Comparison of ENCODE assay signal across 8 cellular contexts in the genomic region with DNA sequence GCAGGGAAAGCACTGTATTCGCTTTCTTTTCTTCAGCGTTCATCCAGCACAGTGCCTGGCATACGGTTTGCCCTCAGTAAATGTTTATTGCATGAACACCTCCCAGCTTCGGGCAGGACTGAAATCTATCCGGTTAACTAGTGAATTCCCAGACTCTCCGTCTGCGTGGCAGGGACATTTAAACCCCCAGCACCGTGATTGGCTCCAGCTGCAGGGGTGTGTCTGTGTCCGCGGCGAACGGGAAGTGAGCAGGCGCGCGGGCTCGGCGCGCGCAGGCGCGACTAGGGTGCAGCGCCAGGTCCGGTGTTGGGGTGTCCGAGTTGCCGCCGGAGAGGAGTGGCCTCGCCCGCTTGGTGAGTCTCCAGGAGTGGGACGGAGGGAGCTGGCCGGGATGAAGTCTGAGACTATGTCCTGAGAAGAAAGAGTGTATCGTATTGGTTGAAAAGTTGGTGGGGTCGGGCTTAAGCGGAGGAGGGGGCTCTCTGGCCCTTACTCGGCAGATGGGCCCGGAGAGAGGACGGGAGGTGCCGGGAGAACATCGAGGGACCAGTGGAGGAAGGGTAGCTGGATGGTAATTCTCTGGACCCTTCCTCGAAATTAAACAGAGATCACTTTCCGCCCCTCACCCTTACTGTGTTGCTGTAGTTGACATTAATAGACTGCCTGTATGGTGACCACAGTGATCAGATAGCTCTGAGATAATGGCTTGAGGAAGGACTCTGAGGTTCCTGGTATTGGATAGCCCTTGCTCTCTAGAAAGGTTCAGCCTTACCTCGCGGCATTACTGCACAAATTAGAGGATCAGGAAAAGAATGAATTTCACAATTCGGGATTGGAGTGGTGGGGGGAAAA. TPM values are rescaled to one million over a fixed set of nuclear protein-coding genes. Genes with fewer than 3 reads are reported as not detected.
DNase-seq lines count a peak whose midpoint lies in the region; ATAC-seq, FAIRE-seq and TF ChIP-seq lines count a peak whose summit lies in the region.

Gene SNAP23, plus strand, starts transcription at position 274 of the 852 bp plus-strand sequence. CDS start 16,213 bp downstream, outside the sequence.

- H2BK5ac ChIP-seq in H1 (ENCODE audit: low read depth, low read length): peak within 1 kb of the TSS; percentile 60; the same call in 1 of the 2 replicates

- H3K27ac ChIP-seq in CD8-positive, alpha-beta memory T cell (ENCODE audit: low read depth, low read length): peak within 1 kb of the TSS; percentile 74
- peak within 1 kb of the TSS; percentile 39; the same call in 1 of the 2 replicates for H3K27ac ChIP-seq in H1 (ENCODE audit: low read depth, low read length)

- H3K36me3 ChIP-seq in CD8-positive, alpha-beta memory T cell (ENCODE audit: insufficient read depth, low read length): no peaks in the 10 kb centered on the region
- no peaks in the 10 kb centered on the region for H3K36me3 ChIP-seq in H1 (ENCODE audit: control insufficient read depth in 2 of 4, insufficient read depth in 4 of 4, low read length in 3 of 4)

- no peaks in the 10 kb centered on the region for H3K27me3 ChIP-seq in CD8-positive, alpha-beta memory T cell (ENCODE audit: insufficient read depth, low read length, poor library complexity, severe bottlenecking)
- H3K27me3 ChIP-seq in H1 (replicated peaks in 1 of 4; ENCODE audit: control insufficient read depth in 3 of 4, extremely low read depth in 1 of 4, insufficient read depth in 3 of 4, low read length in 3 of 4): no peaks in the 10 kb centered on the region

- H4K91ac ChIP-seq in H1 (replicated peaks; ENCODE audit: insufficient read length, low read length): no peak within 1 kb of the TSS

- peak within 1 kb of the TSS; percentile 87 for H3K56ac ChIP-seq in H1 (replicated peaks; ENCODE audit: insufficient read length, low read depth, low read length)

- peaks cover 7% of the 10 kb centered on the region; the same call in 1 of the 2 replicates for H3K23me2 ChIP-seq in H1 (ENCODE audit: low read depth, low read length)

- H3K4me3 Mint-ChIP-seq in CD8-positive, alpha-beta memory T cell: peak within 1 kb of the TSS; percentile 92 to 100 (median 98)
- H3K4me3 Mint-ChIP-seq in memory B cell: peak within 1 kb of the TSS; percentile 99

- no peak within 1 kb of the TSS for H2BK15ac ChIP-seq in H1 (ENCODE audit: low read length)

- no peak within 1 kb of the TSS for H2BK12ac ChIP-seq in H1 (ENCODE audit: low read depth, low read length)

- no peak for FAIRE-seq in H1 (lab: Jason Lieb, UNC)

- H2BK120ac ChIP-seq in H1 (replicated peaks; ENCODE audit: low read depth, low read length): no peak within 1 kb of the TSS

- H2AK5ac ChIP-seq in H1 (ENCODE audit: low read depth, low read length): no peak within 1 kb of the TSS

- peaks cover 43% of the 10 kb centered on the region for H3K4me1 ChIP-seq in CD8-positive, alpha-beta memory T cell (ENCODE audit: insufficient read depth, low read length)
- H3K4me1 ChIP-seq in H1 (replicated peaks in 1 of 4; ENCODE audit: control insufficient read depth in 3 of 4, insufficient read depth in 4 of 4, low read length in 3 of 4): peaks cover 0 to 5% (median 1%) of the 10 kb centered on the region in 4 experiments; a peak in 4 of 7 replicates

- no peaks in the 10 kb centered on the region for H3K9me3 ChIP-seq in CD8-positive, alpha-beta memory T cell (ENCODE audit: low read length)
- H3K9me3 ChIP-seq in H1 (ENCODE audit: insufficient read depth in 2 of 2, low read depth in 1 of 2, low read length in 1 of 2): no peaks in the 10 kb centered on the region

- peak; percentile 45 to 67 for TF ChIP-seq POLR2A in H1 (IDR thresholded peaks at IDR 0.05; ENCODE audit: control extremely low read depth in 1 of 2, low read depth in 2 of 2, low read length in 2 of 2)

- H4K20me1 ChIP-seq in H1 (replicated peaks in 1 of 2; ENCODE audit: control insufficient read depth in 1 of 2, insufficient read depth in 2 of 2, low read length in 2 of 2): peaks cover 0 to 1% of the 10 kb centered on the region in 2 experiments

- WGBS in H1 (ENCODE audit: extremely low coverage in 1 of 2, insufficient coverage in 1 of 2, insufficient read length in 1 of 2, insufficient replicate concordance in 2 of 2, low coverage in 1 of 2, low lambda C conversion rate in 2 of 2, missing lambda C conversion rate in 1 of 2), 2 experiments: 4% methylated on average over 36 of the region's 43 CpGs; no CpG with 5 or more reads in 1 of the 2 experiments

- peak within 1 kb of the TSS; percentile 66 to 89 (median 80) for H3K9ac ChIP-seq in H1 (replicated peaks in 1 of 4; ENCODE audit: extremely low read depth in 1 of 4, low read depth in 3 of 4, low read length in 3 of 4)

- peak within 1 kb of the TSS; percentile 61 to 78 for H3K4me2 ChIP-seq in H1 (ENCODE audit: insufficient read depth in 1 of 2, low read depth in 2 of 2, low read length in 2 of 2)

- H3K14ac ChIP-seq in H1 (ENCODE audit: insufficient read length): no peak within 1 kb of the TSS

- DNase-seq in CD8-positive, alpha-beta memory T cell: peak; percentile 76 to 90 (median 81)
- DNase-seq in HT1080 (ENCODE audit: low read depth) (peak; percentile 94), NOMO-1 treated with dmso at 0.1 percent for 144 hours (lab: John Stamatoyannopoulos, UW; ENCODE audit: unreplicated experiment) (peak; percentile 91), H1 (ENCODE audit: low read depth in 1 of 2, low spot score in 2 of 2) (peak; percentile 76 to 90), memory B cell (ENCODE audit: low spot score in 2 of 2) (peak; percentile 64 to 71)
- peak; percentile 51 to 69 (median 67) for DNase-seq in activated CD8-positive, alpha-beta memory T cell treated with anti-CD3 and anti-CD28 coated beads for 48 hours (ENCODE audit: low read depth in 2 of 3, low spot score in 2 of 3)
- DNase-seq in stimulated activated CD8-positive, alpha-beta memory T cell treated with anti-CD3 and anti-CD28 coated beads, Interleukin-12 subunit alpha, Interleukin-12 subunit beta, amount 100 ng/mL, for 1 hour (ENCODE audit: low read depth): peak; percentile 66

- no peak within 1 kb of the TSS for H2BK20ac ChIP-seq in H1 (ENCODE audit: low read length)

- peak within 1 kb of the TSS; percentile 99 for H3K4me3 ChIP-seq in CD8-positive, alpha-beta memory T cell (ENCODE audit: low read length)
- peak within 1 kb of the TSS; percentile 71 to 98 (median 88) for H3K4me3 ChIP-seq in H1 (ENCODE audit: extremely low read depth in 1 of 4, insufficient read depth in 2 of 4, low read depth in 3 of 4, low read length in 4 of 4)

- H3K79me1 ChIP-seq in H1 (ENCODE audit: low read depth, low read length): no peaks in the 10 kb centered on the region

- CTCF ChIA-PET in CD8-positive, alpha-beta memory T cell (lab: Charles Lee): interaction anchor here (1.0 to 1.5 kb wide), 2 partner anchors 11 to 19 kb away, joined by 3 to 4 read pairs; no protein-coding TSS in a partner anchor
- CTCF ChIA-PET in H1 (lab: Charles Lee; ENCODE audit: partially characterized antibody): interaction anchor here (0.6 to 1.0 kb wide), 2 partner anchors 30 to 70 kb away, joined by 3 to 7 read pairs; no protein-coding TSS in a partner anchor

- POLR2A ChIA-PET in CD8-positive, alpha-beta memory T cell (lab: Charles Lee): interaction anchor here (1.3 kb wide), 1 partner anchor 53 kb away, joined by 4 read pairs; the partner anchor contains the start of genes HAUS2 and LRRC57
- POLR2A ChIA-PET in H1 (lab: Charles Lee; ENCODE audit: partially characterized antibody): interaction anchor here (0.7 to 2.0 kb wide), 9 partner anchors 9 to 222 kb away, joined by 3 to 9 read pairs (median 4); partner anchors contain the start of genes GANC and TMEM87A

- peak within 1 kb of the TSS; percentile 74; the same call in 1 of the 2 replicates for H4K8ac ChIP-seq in H1 (ENCODE audit: extremely low read depth, insufficient read depth, low read length)

- no peak within 1 kb of the TSS for H3K4ac ChIP-seq in H1 (replicated peaks; ENCODE audit: insufficient read length, low read depth, low read length)

- no peak for TF ChIP-seq RAD21 in H1 (IDR thresholded peaks at IDR 0.05 in 1 of 2, conservative IDR thresholded peaks at IDR 0.05 in 1 of 2; ENCODE audit: low read depth in 2 of 2, low read length in 2 of 2)

- H3K9me3 Mint-ChIP-seq in CD8-positive, alpha-beta memory T cell: no peaks in the 10 kb centered on the region
- H3K9me3 Mint-ChIP-seq in memory B cell: no peaks in the 10 kb centered on the region

- TF ChIP-seq EP300 in H1 (IDR thresholded peaks at IDR 0.05; ENCODE audit: borderline replicate concordance in 1 of 2, low read depth in 2 of 2, low read length in 2 of 2): no peak

- no peak; a peak in 1 of 4 replicates for TF ChIP-seq CTCF in H1 (IDR thresholded peaks at IDR 0.05; ENCODE audit: control extremely low read depth in 1 of 3, insufficient read depth in 1 of 3, low read depth in 1 of 3, low read length in 3 of 3)

- peak within 1 kb of the TSS; percentile 90 to 99 (median 96) for H3K27ac Mint-ChIP-seq in CD8-positive, alpha-beta memory T cell
- peak within 1 kb of the TSS; percentile 92 for H3K27ac Mint-ChIP-seq in memory B cell

- peaks cover 0 to 27% (median 0%) of the 10 kb centered on the region in 3 donors for H3K36me3 Mint-ChIP-seq in CD8-positive, alpha-beta memory T cell
- H3K36me3 Mint-ChIP-seq in memory B cell: peaks cover 4% of the 10 kb centered on the region

- no peaks in the 10 kb centered on the region for H3K27me3 Mint-ChIP-seq in CD8-positive, alpha-beta memory T cell
- H3K27me3 Mint-ChIP-seq in memory B cell: no peaks in the 10 kb centered on the region

- peak within 1 kb of the TSS; percentile 53 for H3K18ac ChIP-seq in H1 (ENCODE audit: extremely low read depth, low read length)

- H3K4me1 Mint-ChIP-seq in CD8-positive, alpha-beta memory T cell: peaks cover 61 to 85% (median 71%) of the 10 kb centered on the region in 3 donors
- peaks cover 47% of the 10 kb centered on the region for H3K4me1 Mint-ChIP-seq in memory B cell

- ATAC-seq in GM21360 (IDR thresholded peaks at IDR 0.05; ENCODE audit: unreplicated experiment): peak; percentile 63
- peak; percentile 85 for ATAC-seq in memory B cell (ENCODE audit: low read depth)

- peaks cover 0 to 41% of the 10 kb centered on the region in 2 experiments; a peak in 2 of 4 replicates for H3K79me2 ChIP-seq in H1 (ENCODE audit: control insufficient read depth in 1 of 2, insufficient read depth in 2 of 2, low read length in 2 of 2)

- H4K5ac ChIP-seq in H1 (ENCODE audit: insufficient read length, low read depth, low read length): no peak within 1 kb of the TSS

- no peak within 1 kb of the TSS for H3K23ac ChIP-seq in H1 (ENCODE audit: insufficient read length)

- H2AFZ ChIP-seq in H1 (ENCODE audit: low read length): peak within 1 kb of the TSS; percentile 54; the same call in 1 of the 2 replicates

RNA-seq across cellular contexts. Expression of gene SNAP23, which starts in this region (rescaled TPM):
- 10 to 100 TPM; 48.1 to 54.4 TPM for total RNA-seq in CD8-positive, alpha-beta memory T cell
- 59.5 TPM for polyA plus RNA-seq in CD8-positive, alpha-beta memory T cell
- total RNA-seq in HT1080 (2014; rRNA removed; shearing (Covaris generic)): 48.3 and 53.4 TPM in 2 replicates
- polyA plus RNA-seq in HT1080 (2015; cell fraction: cytosol; rRNA removed): 44.8 and 52.8 TPM in 2 replicates
- 36.1 and 39.1 TPM in 2 replicates for polyA plus RNA-seq in HT1080 (2015; cell fraction: nucleus; rRNA removed)
- total RNA-seq in H1 (2021; fragmentation: NEBNext Ultra II Directional; extraction: Animal tissue kit (Norgen Biotek cat#: 25700)): 71.3 and 72.8 TPM in 2 replicates
- polyA plus RNA-seq in H1 (2011; rRNA removed): 32.2 and 58.0 TPM in 2 replicates
- polyA plus RNA-seq in H1 (2011; cell fraction: cytosol; rRNA removed): 34.3 TPM
- 48.0 TPM for polyA plus RNA-seq in H1 (2011; cell fraction: nucleus; rRNA removed)
- 41.1 to 76.3 TPM (median 61.1 TPM) in 4 replicates for polyA plus RNA-seq in H1 (2012, experiment 1 of 2)
- polyA plus RNA-seq in H1 (2012, experiment 2 of 2): 8.0 TPM
- 36.8 TPM for polyA plus RNA-seq in H1 (2013, experiment 1 of 2)
- 42.0 TPM for polyA plus RNA-seq in H1 (2013, experiment 2 of 2)
- 17.3 and 23.7 TPM in 2 replicates for polyA minus RNA-seq in H1 (2011; rRNA and poly(A)+ RNA removed)
- 28.9 TPM for polyA minus RNA-seq in H1 (2011; cell fraction: cytosol; rRNA and poly(A)+ RNA removed)
- polyA minus RNA-seq in H1 (2011; cell fraction: nucleus; rRNA and poly(A)+ RNA removed): 21.8 TPM

Comparison
In these comparisons a context has a peak if more than half of its experiments do, and no peak if none do; other contexts are left out.
1. Peak in every context shown above with its lines: DNase-seq, ATAC-seq, H3K4me3 ChIP-seq and H3K27ac ChIP-seq.